1 cellular context compared by ENCODE assay signal in genomic region chr6:141552463-141552862, GRCh38.
TF ChIP-seq lines count a peak whose summit lies in the region.

No MANE protein-coding gene starts in this region.

TF ChIP-seq in A549, 52 proteins besides CTCF, POLR2A, EP300 and RAD21 (continued from another document):
- TF ChIP-seq NFE2L2 (conservative IDR thresholded peaks at IDR 0.05; ENCODE audit: low read length) (no peak), RCOR1 (IDR thresholded peaks at IDR 0.05; ENCODE audit: low read depth, low read length) (no peak), HOXA7 (CRISPR knock-in tag; IDR thresholded peaks at IDR 0.05) (no peak), TP53 (CRISPR knock-in tag; IDR thresholded peaks at IDR 0.05) (no peak), RARB (CRISPR knock-in tag; IDR thresholded peaks at IDR 0.05) (no peak)
